In genomic region chr3:157495846-157496245, GRCh38 we compare ENCODE assay signal across 20 cellular contexts. TPM values are rescaled to one million over a fixed set of nuclear protein-coding genes. Genes with fewer than 3 reads are reported as not detected.
A peak's percentile ranks its signal among the peaks of the same experiment; 100 is the strongest.
DNase-seq lines count a peak whose midpoint lies in the region; TF ChIP-seq lines count a peak whose summit lies in the region.
"Had no signal": no experiment of that assay in that cellular context is flagged by ENCODE, and none has a peak within 500 bp of the region (broad histone marks: within the 10 kb centered on the region; RNA-seq: fewer than 3 reads in every experiment).

No MANE protein-coding gene starts in this region.

- no peak for DNase-seq in HFFc6
- DNase-seq in left kidney (ENCODE audit: low read depth, low spot score): peak; percentile 33
- DNase-seq in stimulated activated CD4-positive, alpha-beta T cell treated with anti-CD3 and anti-CD28 coated beads, Interleukin-4, amount 100 ng/mL, for 4 hours: no peak
- DNase-seq in neural progenitor cell (ENCODE audit: low spot score): no peak
- DNase-seq in SIG-M5 (lab: John Stamatoyannopoulos, UW): no peak
- DNase-seq: 8988T; ACHN; AML-193; BE2C; CD4-positive, alpha-beta T cell; CD8-positive, alpha-beta memory T cell; DMS53; DMS79 treated with DMSO at 0.1 percent for 48 hours; GF-D8; H9 had no signal

- peaks cover 21% of the 10 kb centered on the region for H3K27me3 ChIP-seq in neural progenitor cell
- H3K27me3 ChIP-seq: BE2C had no signal

- H3K9me3 Mint-ChIP-seq in HFFc6 (no peaks in the 10 kb centered on the region), neural progenitor cell (no peaks in the 10 kb centered on the region)
- H3K9me3 Mint-ChIP-seq: CD4-positive, alpha-beta T cell; CD8-positive, alpha-beta memory T cell; GM23338; H9 had no signal

- H3K9me3 ChIP-seq in HEK293 (ENCODE audit: control insufficient read depth, insufficient read depth, low read depth, low read length): no peaks in the 10 kb centered on the region
- H3K9me3 ChIP-seq in neural progenitor cell (ENCODE audit: low read depth): no peaks in the 10 kb centered on the region
- H3K9me3 ChIP-seq: A549; BE2C; BLaER1 treated with 17β-estradiol and CSF1 and Interleukin-3, amounts not matched to agents 10 nM and 100 nM had no signal

- peaks cover 2% of the 10 kb centered on the region; the same call in 1 of the 2 replicates for H3K27me3 Mint-ChIP-seq in HFFc6 (ENCODE audit: insufficient read depth)
- H3K27me3 Mint-ChIP-seq in neural progenitor cell (ENCODE audit: insufficient read depth, low read depth): peaks cover 2% of the 10 kb centered on the region

- TF ChIP-seq CTCF in HEK293 (tag by site-specific recombination; IDR thresholded peaks at IDR 0.05) (no peak), HFFc6 (IDR thresholded peaks at IDR 0.05) (no peak), neural progenitor cell (IDR thresholded peaks at IDR 0.05) (no peak)

- no peak overlapping the region for H3K4me2 ChIP-seq in neural progenitor cell
- H3K4me2 ChIP-seq: A549, GM23338 had no signal

- H3F3A ChIP-seq in neural progenitor cell (ENCODE audit: low read depth): peaks cover 10% of the 10 kb centered on the region

- H3K36me3 Mint-ChIP-seq in HFFc6 (ENCODE audit: low read depth) (peaks cover 35% of the 10 kb centered on the region), neural progenitor cell (peaks cover 29% of the 10 kb centered on the region)
- H3K36me3 Mint-ChIP-seq: CD14-positive monocyte; CD8-positive, alpha-beta memory T cell had no signal

- H3K36me3 ChIP-seq in HEK293 (ENCODE audit: control insufficient read depth in 2 of 2, insufficient read depth in 1 of 2, low read length in 2 of 2): no peaks in the 10 kb centered on the region
- H3K36me3 ChIP-seq in neural progenitor cell: no peaks in the 10 kb centered on the region
- H3K36me3 ChIP-seq: BE2C; BLaER1 treated with 17β-estradiol and CSF1 and Interleukin-3, amounts not matched to agents 10 nM and 100 nM had no signal

- POLR2A ChIA-PET in HEK293 (lab: Yijun Ruan, JAX): interaction anchor here (1.3 kb wide), 1 partner anchor 321 kb away, joined by 3 read pairs; no protein-coding TSS in a partner anchor

- H3K4me3 ChIP-seq in HEK293 (ENCODE audit: low read depth, low read length) (no peak overlapping the region), neural progenitor cell (no peak overlapping the region)
- H3K4me3 ChIP-seq: A549; BLaER1 treated with 17β-estradiol and CSF1 and Interleukin-3, amounts not matched to agents 10 nM and 100 nM; GM23338 had no signal

- H3K27ac Mint-ChIP-seq in HFFc6 (peak overlapping the region; percentile 47; the same call in 1 of the 2 replicates), neural progenitor cell (no peak overlapping the region)
- H3K27ac Mint-ChIP-seq: CD14-positive monocyte; CD4-positive, alpha-beta T cell; GM23338 had no signal

- no peaks in the 10 kb centered on the region for H3K4me1 ChIP-seq in HEK293 (ENCODE audit: control insufficient read depth, insufficient read depth, low read length)
- peaks cover 12% of the 10 kb centered on the region for H3K4me1 ChIP-seq in neural progenitor cell
- H3K4me1 ChIP-seq: BE2C had no signal

- H3K9ac ChIP-seq in neural progenitor cell: no peak overlapping the region
- H3K9ac ChIP-seq: BLaER1 treated with 17β-estradiol and CSF1 and Interleukin-3, amounts not matched to agents 10 nM and 100 nM had no signal

- no peaks in the 10 kb centered on the region for H4K20me1 ChIP-seq in neural progenitor cell (ENCODE audit: low read depth)
- H4K20me1 ChIP-seq: BLaER1 treated with 17β-estradiol and CSF1 and Interleukin-3, amounts not matched to agents 10 nM and 100 nM had no signal

- H2AFZ ChIP-seq in neural progenitor cell (replicated peaks): no peak overlapping the region
- H2AFZ ChIP-seq: GM23338 had no signal

- H3K4me1 Mint-ChIP-seq in HFFc6 (ENCODE audit: low read depth) (peaks cover 81% of the 10 kb centered on the region), neural progenitor cell (peaks cover 56% of the 10 kb centered on the region)

- CTCF ChIA-PET in HEK293 (lab: Yijun Ruan, JAX): interaction anchor here (0.6 to 1.8 kb wide), 4 partner anchors 13 to 357 kb away, joined by 3 to 6 read pairs (median 4); no protein-coding TSS in a partner anchor

- H3K4me3 Mint-ChIP-seq in HFFc6 (no peak overlapping the region), neural progenitor cell (no peak overlapping the region)
- H3K4me3 Mint-ChIP-seq: CD14-positive monocyte; CD4-positive, alpha-beta T cell; CD8-positive, alpha-beta memory T cell; GM23338; H9 had no signal

- H3K27ac ChIP-seq in HEK293 (ENCODE audit: extremely low read depth, low read depth, low read length) (no peak overlapping the region), neural progenitor cell (no peak overlapping the region)
- H3K27ac ChIP-seq: A549; BLaER1 treated with 17β-estradiol and CSF1 and Interleukin-3, amounts not matched to agents 10 nM and 100 nM had no signal

- no peaks in the 10 kb centered on the region for H3K79me2 ChIP-seq in neural progenitor cell (ENCODE audit: low read depth)

TF ChIP-seq in HEK293, 187 proteins besides CTCF, POLR2A, EP300 and RAD21:
- no peak for TF ChIP-seq ZSCAN18 (tag by site-specific recombination; IDR thresholded peaks at IDR 0.05)
- TF ChIP-seq SP7 (tag by site-specific recombination; IDR thresholded peaks at IDR 0.05): peak; percentile 77
- TF ChIP-seq PRDM1 (tag by site-specific recombination; IDR thresholded peaks at IDR 0.05): no peak
- TF ChIP-seq ZNF148 (tag by site-specific recombination; IDR thresholded peaks at IDR 0.05; ENCODE audit: borderline replicate concordance): no peak

RNA-seq across cellular contexts. Expression of gene VEPH1, which starts 7.4 kb away (rescaled TPM):
- total RNA-seq in HFFc6 (2021; fragmentation: NEBNext Ultra II Directional; extraction: Animal tissue kit (Norgen Biotek cat#: 25700)): 10 to 100 TPM; 33.3 to 72.7 (median 63.8) TPM
- 0.96 TPM in 1 of 2 replicates, not detected in the other for total RNA-seq in neural progenitor cell (ENCODE audit: low replicate concordance)
- total RNA-seq: CD4-positive, alpha-beta T cell; CD8-positive, alpha-beta memory T cell had no signal

RNA-seq across cellular contexts. Expression of gene PTX3, which starts 59.2 kb away (rescaled TPM):
- 10 to 100 TPM; 21.0 to 45.4 (median 44.5) TPM for total RNA-seq in HFFc6 (2021; fragmentation: NEBNext Ultra II Directional; extraction: Animal tissue kit (Norgen Biotek cat#: 25700))
- 9.0 and 9.1 TPM in 2 replicates for total RNA-seq in neural progenitor cell (ENCODE audit: low replicate concordance)
- total RNA-seq: CD8-positive, alpha-beta memory T cell had no signal

Comparison
In these comparisons a context has a peak if more than half of its experiments do, and no peak if none do; other contexts are left out.
1. RNA of gene VEPH1, which starts 7.4 kb away (total RNA-seq): 33.3 to 72.7 TPM in HFFc6; 0.96 TPM in neural progenitor cell; every median in the first group is over 10 times any median in the second.